ENCODE assay signal across 8 cellular contexts in genomic region chr2:127884841-127885301, GRCh38. TPM values are rescaled to one million over a fixed set of nuclear protein-coding genes. Genes with fewer than 3 reads are reported as not detected.
DNase-seq lines count a peak whose midpoint lies in the region; ATAC-seq and TF ChIP-seq lines count a peak whose summit lies in the region.
"Not testable (repeated sequence)": the region's sequence is repeated elsewhere in the genome, so short reads cannot be mapped to it uniquely, and the experiment has no call there.

No MANE protein-coding gene starts in this region.

- H3K9ac ChIP-seq in duodenal mucosa (ENCODE audit: low read depth in 1 of 2, low read length in 2 of 2) (peak overlapping the region; percentile 54 to 69), iPS-15b (ENCODE audit: low read depth, low read length) (peak overlapping the region; percentile 65)

- H3K27ac Mint-ChIP-seq in activated T-helper 17 cell treated with anti-CD3 and anti-CD28 coated beads, Interleukin-2, amount 50 U/mL, for 72 hours = peak overlapping the region; percentile 92
- peak overlapping the region; percentile 89 to 90 for H3K27ac Mint-ChIP-seq in natural killer cell
- H3K27ac Mint-ChIP-seq in stimulated activated naive B cell treated with anti-CD40 and anti-IgM and Interleukin-4, amounts not matched to agents 10 μg/mL and 1 μg/mL and 100 μg/mL, for 72 hours = peak overlapping the region; percentile 93

- H3K4me3 ChIP-seq in AG10803 (ENCODE audit: low read length) (peak overlapping the region; percentile 75), HFF-Myc (replicated peaks; ENCODE audit: low read depth, low read length) (peak overlapping the region; percentile 69), PC-9 (peak overlapping the region; percentile 60), duodenal mucosa (ENCODE audit: low read depth in 1 of 2, low read length in 2 of 2) (peak overlapping the region; percentile 74), iPS-15b (ENCODE audit: low read depth, low read length) (peak overlapping the region; percentile 67)

- H3K27me3 ChIP-seq in PC-9 (ENCODE audit: insufficient read depth, low read depth); duodenal mucosa (ENCODE audit: control insufficient read depth in 1 of 2, insufficient read depth in 2 of 2, low read length in 2 of 2); iPS-15b (ENCODE audit: control insufficient read depth, insufficient read depth, low read length): not testable (repeated sequence)

- peaks cover 48% of the 10 kb centered on the region for H4K20me1 ChIP-seq in PC-9 (ENCODE audit: insufficient read depth)

- H3K27me3 Mint-ChIP-seq in activated T-helper 17 cell treated with anti-CD3 and anti-CD28 coated beads, Interleukin-2, amount 50 U/mL, for 72 hours; natural killer cell (ENCODE audit: low read depth in 2 of 2); stimulated activated naive B cell treated with anti-CD40 and anti-IgM and Interleukin-4, amounts not matched to agents 10 μg/mL and 1 μg/mL and 100 μg/mL, for 72 hours: not testable (repeated sequence)

- not testable (repeated sequence) for DNase-seq in AG10803 (ENCODE audit: low read depth); HFF-Myc (ENCODE audit: extremely low read depth, low read depth); PC-9; natural killer cell; stimulated activated naive B cell treated with anti-CD40 and anti-IgM and Interleukin-4, amounts not matched to agents 10 μg/mL and 1 μg/mL and 100 μg/mL, for 72 hours

- not testable (repeated sequence) for H3K9me2 ChIP-seq in PC-9 (ENCODE audit: insufficient read depth)

- POLR2A ChIA-PET in PC-9 (lab: Charles Lee; ENCODE audit: unreplicated experiment) = interaction anchor here (0.7 kb wide), 1 partner anchor 358 kb away, joined by 5 read pairs; no protein-coding TSS in a partner anchor

- CTCF ChIA-PET in PC-9 (lab: Charles Lee) = interaction anchor here (0.6 kb wide), 1 partner anchor 10 kb away, joined by 3 read pairs; no protein-coding TSS in a partner anchor

- H3K4me1 ChIP-seq in PC-9 (replicated peaks; ENCODE audit: insufficient read depth) (peaks cover 26% of the 10 kb centered on the region), duodenal mucosa (ENCODE audit: control insufficient read depth in 1 of 2, insufficient read depth in 2 of 2, low read length in 2 of 2) (peaks cover 19 to 25% of the 10 kb centered on the region in 2 donors)
- H3K4me1 ChIP-seq in iPS-15b (ENCODE audit: control insufficient read depth, insufficient read depth, low read length) = not testable (repeated sequence)

- BruUV-seq in PC-9 (replicated peaks; lab: Mats Ljungman, UMichigan) = not testable (repeated sequence)

- peak overlapping the region; percentile 92 for H3K4me3 Mint-ChIP-seq in activated T-helper 17 cell treated with anti-CD3 and anti-CD28 coated beads, Interleukin-2, amount 50 U/mL, for 72 hours
- peak overlapping the region; percentile 94 for H3K4me3 Mint-ChIP-seq in natural killer cell
- H3K4me3 Mint-ChIP-seq in stimulated activated naive B cell treated with anti-CD40 and anti-IgM and Interleukin-4, amounts not matched to agents 10 μg/mL and 1 μg/mL and 100 μg/mL, for 72 hours = peak overlapping the region; percentile 88 to 94

- peaks cover 50% of the 10 kb centered on the region for H3K36me3 Mint-ChIP-seq in activated T-helper 17 cell treated with anti-CD3 and anti-CD28 coated beads, Interleukin-2, amount 50 U/mL, for 72 hours (ENCODE audit: low read depth)
- H3K36me3 Mint-ChIP-seq in natural killer cell = not testable (repeated sequence)
- H3K36me3 Mint-ChIP-seq in stimulated activated naive B cell treated with anti-CD40 and anti-IgM and Interleukin-4, amounts not matched to agents 10 μg/mL and 1 μg/mL and 100 μg/mL, for 72 hours = peaks cover 14 to 29% of the 10 kb centered on the region in 2 donors

- H3K27ac ChIP-seq in PC-9 = not testable (repeated sequence)
- peak overlapping the region; percentile 22 for H3K27ac ChIP-seq in duodenal mucosa (ENCODE audit: low read depth, low read length)

- not testable (repeated sequence) for H3K9me3 Mint-ChIP-seq in activated T-helper 17 cell treated with anti-CD3 and anti-CD28 coated beads, Interleukin-2, amount 50 U/mL, for 72 hours; natural killer cell; stimulated activated naive B cell treated with anti-CD40 and anti-IgM and Interleukin-4, amounts not matched to agents 10 μg/mL and 1 μg/mL and 100 μg/mL, for 72 hours

- H3K36me3 ChIP-seq in PC-9 (ENCODE audit: low read depth) = peaks cover 25% of the 10 kb centered on the region
- H3K36me3 ChIP-seq in duodenal mucosa (ENCODE audit: control insufficient read depth in 1 of 2, insufficient read depth in 2 of 2, low read length in 2 of 2) = peaks cover 0 to 18% of the 10 kb centered on the region in 2 donors
- not testable (repeated sequence) for H3K36me3 ChIP-seq in iPS-15b (ENCODE audit: control insufficient read depth, insufficient read depth, low read length)

- not testable (repeated sequence) for ATAC-seq in activated T-helper 17 cell treated with anti-CD3 and anti-CD28 coated beads, Interleukin-2, amount 50 U/mL, for 72 hours (replicated peaks); natural killer cell; stimulated activated naive B cell treated with anti-CD40 and anti-IgM and Interleukin-4, amounts not matched to agents 10 μg/mL and 1 μg/mL and 100 μg/mL, for 72 hours (replicated peaks)

- H3K9me3 ChIP-seq in PC-9 (ENCODE audit: insufficient read depth, low read depth); duodenal mucosa (ENCODE audit: control insufficient read depth in 1 of 2, low read length in 2 of 2); iPS-15b (ENCODE audit: control insufficient read depth, insufficient read depth, low read length): not testable (repeated sequence)

- intact Hi-C loops in PC-9 (cut with micrococcal nuclease; ENCODE audit: unreplicated experiment) = loop anchor here (10.0 kb wide), 1 partner anchor 430 kb away; the partner anchor contains the start of gene HS6ST1
- intact Hi-C loops in natural killer cell (cut with micrococcal nuclease) = not testable (repeated sequence)

- peak overlapping the region; percentile 87 for H3K4me2 ChIP-seq in PC-9

- not testable (repeated sequence) for TF ChIP-seq CTCF in AG10803 (conservative IDR thresholded peaks at IDR 0.05; ENCODE audit: low read length); HFF-Myc (IDR thresholded peaks at IDR 0.05; ENCODE audit: low read depth, low read length, missing control alignments); PC-9 (conservative IDR thresholded peaks at IDR 0.05); natural killer cell (IDR thresholded peaks at IDR 0.05)

- H3K4me1 Mint-ChIP-seq in activated T-helper 17 cell treated with anti-CD3 and anti-CD28 coated beads, Interleukin-2, amount 50 U/mL, for 72 hours = peaks cover 17% of the 10 kb centered on the region
- H3K4me1 Mint-ChIP-seq in natural killer cell = peaks cover 35 to 36% of the 10 kb centered on the region in 2 donors
- peaks cover 25 to 28% of the 10 kb centered on the region in 2 donors for H3K4me1 Mint-ChIP-seq in stimulated activated naive B cell treated with anti-CD40 and anti-IgM and Interleukin-4, amounts not matched to agents 10 μg/mL and 1 μg/mL and 100 μg/mL, for 72 hours

- H3K79me2 ChIP-seq in PC-9 (ENCODE audit: low read depth) = peaks cover 65% of the 10 kb centered on the region

- H3F3A ChIP-seq in PC-9 (ENCODE audit: insufficient read depth, low read depth) = not testable (repeated sequence)

- peak overlapping the region; percentile 45 for H2AFZ ChIP-seq in PC-9

RNA-seq across cellular contexts. Expression of gene AMMECR1L, which starts 0.9 kb away (rescaled TPM):
- total RNA-seq in PC-9 (2021) = 17.1 and 20.3 TPM in 2 replicates
- total RNA-seq in activated T-helper 17 cell treated with anti-CD3 and anti-CD28 coated beads, Interleukin-2, amount 50 U/mL, for 72 hours = 10 to 100 TPM; 13.8 to 17.6 TPM
- total RNA-seq in natural killer cell = 10 to 100 TPM; 12.0 to 17.3 (median 13.6) TPM

RNA-seq across cellular contexts. Expression of gene POLR2D, which starts 26.9 kb away (rescaled TPM):
- total RNA-seq in PC-9 (2021) = 40.4 and 46.4 TPM in 2 replicates
- total RNA-seq in activated T-helper 17 cell treated with anti-CD3 and anti-CD28 coated beads, Interleukin-2, amount 50 U/mL, for 72 hours = 10 to 100 TPM; 55.5 to 76.2 TPM
- total RNA-seq in natural killer cell = 10 to 100 TPM; 25.4 to 30.7 (median 29.8) TPM
